In genomic region chr5:147175516-147176097, GRCh38 we compare ENCODE assay signal across 1 cellular context.
TF ChIP-seq lines count a peak whose summit lies in the region.

No MANE protein-coding gene starts in this region.

TF ChIP-seq in HepG2, 621 proteins besides CTCF, POLR2A, EP300 and RAD21 (continued from another document and continues in another):
- TF ChIP-seq GFI1 (CRISPR knock-in tag; IDR thresholded peaks at IDR 0.05; ENCODE audit: borderline replicate concordance) = peak; percentile 64; the same call in 1 of the 2 replicates
- no peak for TF ChIP-seq PAF1 (CRISPR knock-in tag; IDR thresholded peaks at IDR 0.05)
- TF ChIP-seq PHB2 (IDR thresholded peaks at IDR 0.05; ENCODE audit: partially characterized antibody) = no peak
- TF ChIP-seq ETV5 (CRISPR knock-in tag; IDR thresholded peaks at IDR 0.05; ENCODE audit: borderline replicate concordance) = 0 out of 2 replicates have a peak, but pooled peaks have one; percentile 8
- no peak for TF ChIP-seq CREB1 (IDR thresholded peaks at IDR 0.05)
- peak; percentile 35; the same call in 1 of the 2 replicates for TF ChIP-seq CREB1 (CRISPR knock-in tag; IDR thresholded peaks at IDR 0.05)
- peak; percentile 98 for TF ChIP-seq HNF4A (CRISPR knock-in tag; IDR thresholded peaks at IDR 0.05)
- TF ChIP-seq, protein P1, sequence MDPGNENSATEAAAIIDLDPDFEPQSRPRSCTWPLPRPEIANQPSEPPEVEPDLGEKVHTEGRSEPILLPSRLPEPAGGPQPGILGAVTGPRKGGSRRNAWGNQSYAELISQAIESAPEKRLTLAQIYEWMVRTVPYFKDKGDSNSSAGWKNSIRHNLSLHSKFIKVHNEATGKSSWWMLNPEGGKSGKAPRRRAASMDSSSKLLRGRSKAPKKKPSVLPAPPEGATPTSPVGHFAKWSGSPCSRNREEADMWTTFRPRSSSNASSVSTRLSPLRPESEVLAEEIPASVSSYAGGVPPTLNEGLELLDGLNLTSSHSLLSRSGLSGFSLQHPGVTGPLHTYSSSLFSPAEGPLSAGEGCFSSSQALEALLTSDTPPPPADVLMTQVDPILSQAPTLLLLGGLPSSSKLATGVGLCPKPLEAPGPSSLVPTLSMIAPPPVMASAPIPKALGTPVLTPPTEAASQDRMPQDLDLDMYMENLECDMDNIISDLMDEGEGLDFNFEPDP (CRISPR knock-in tag; conservative IDR thresholded peaks at IDR 0.05) = no peak
- peak; percentile 36; the same call in 1 of the 2 replicates for TF ChIP-seq KDM1A (CRISPR knock-in tag; IDR thresholded peaks at IDR 0.05)
- TF ChIP-seq EZH2 (conservative IDR thresholded peaks at IDR 0.05; ENCODE audit: low read depth, low read length) = no peak
- no peak for TF ChIP-seq JUND (CRISPR knock-in tag; IDR thresholded peaks at IDR 0.05)
- TF ChIP-seq, protein P2, sequence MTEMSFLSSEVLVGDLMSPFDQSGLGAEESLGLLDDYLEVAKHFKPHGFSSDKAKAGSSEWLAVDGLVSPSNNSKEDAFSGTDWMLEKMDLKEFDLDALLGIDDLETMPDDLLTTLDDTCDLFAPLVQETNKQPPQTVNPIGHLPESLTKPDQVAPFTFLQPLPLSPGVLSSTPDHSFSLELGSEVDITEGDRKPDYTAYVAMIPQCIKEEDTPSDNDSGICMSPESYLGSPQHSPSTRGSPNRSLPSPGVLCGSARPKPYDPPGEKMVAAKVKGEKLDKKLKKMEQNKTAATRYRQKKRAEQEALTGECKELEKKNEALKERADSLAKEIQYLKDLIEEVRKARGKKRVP (CRISPR knock-in tag; IDR thresholded peaks at IDR 0.05) = peak in 1 of 2 experiments; percentile 71; a peak in 2 of 4 replicates
- peak; percentile 74; the same call in 1 of the 2 replicates for TF ChIP-seq ZNF607 (CRISPR knock-in tag; IDR thresholded peaks at IDR 0.05; ENCODE audit: borderline replicate concordance)
- TF ChIP-seq, protein P3, sequence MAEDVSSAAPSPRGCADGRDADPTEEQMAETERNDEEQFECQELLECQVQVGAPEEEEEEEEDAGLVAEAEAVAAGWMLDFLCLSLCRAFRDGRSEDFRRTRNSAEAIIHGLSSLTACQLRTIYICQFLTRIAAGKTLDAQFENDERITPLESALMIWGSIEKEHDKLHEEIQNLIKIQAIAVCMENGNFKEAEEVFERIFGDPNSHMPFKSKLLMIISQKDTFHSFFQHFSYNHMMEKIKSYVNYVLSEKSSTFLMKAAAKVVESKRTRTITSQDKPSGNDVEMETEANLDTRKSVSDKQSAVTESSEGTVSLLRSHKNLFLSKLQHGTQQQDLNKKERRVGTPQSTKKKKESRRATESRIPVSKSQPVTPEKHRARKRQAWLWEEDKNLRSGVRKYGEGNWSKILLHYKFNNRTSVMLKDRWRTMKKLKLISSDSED (CRISPR knock-in tag; IDR thresholded peaks at IDR 0.05) = no peak
- no peak for TF ChIP-seq ADNP (CRISPR knock-in tag; IDR thresholded peaks at IDR 0.05)
- no peak for TF ChIP-seq SAFB2 (CRISPR knock-in tag; IDR thresholded peaks at IDR 0.05; ENCODE audit: borderline replicate concordance, low read depth)
- no peak for TF ChIP-seq ZNF333 (CRISPR knock-in tag; IDR thresholded peaks at IDR 0.05; ENCODE audit: borderline replicate concordance)
- peak; percentile 88 for TF ChIP-seq FOSL2 (CRISPR knock-in tag; IDR thresholded peaks at IDR 0.05)
- TF ChIP-seq CSRNP1 (CRISPR knock-in tag; IDR thresholded peaks at IDR 0.05) = 0 out of 2 replicates have a peak, but pooled peaks have one; percentile 56
- TF ChIP-seq SP5 (CRISPR knock-in tag; IDR thresholded peaks at IDR 0.05; ENCODE audit: borderline replicate concordance, low read depth) = peak; percentile 74
- no peak for TF ChIP-seq RXRA (CRISPR knock-in tag; IDR thresholded peaks at IDR 0.05)
- peak; percentile 82; the same call in 1 of the 2 replicates for TF ChIP-seq DNMT3B (CRISPR knock-in tag; conservative IDR thresholded peaks at IDR 0.05)
- TF ChIP-seq, protein P4, sequence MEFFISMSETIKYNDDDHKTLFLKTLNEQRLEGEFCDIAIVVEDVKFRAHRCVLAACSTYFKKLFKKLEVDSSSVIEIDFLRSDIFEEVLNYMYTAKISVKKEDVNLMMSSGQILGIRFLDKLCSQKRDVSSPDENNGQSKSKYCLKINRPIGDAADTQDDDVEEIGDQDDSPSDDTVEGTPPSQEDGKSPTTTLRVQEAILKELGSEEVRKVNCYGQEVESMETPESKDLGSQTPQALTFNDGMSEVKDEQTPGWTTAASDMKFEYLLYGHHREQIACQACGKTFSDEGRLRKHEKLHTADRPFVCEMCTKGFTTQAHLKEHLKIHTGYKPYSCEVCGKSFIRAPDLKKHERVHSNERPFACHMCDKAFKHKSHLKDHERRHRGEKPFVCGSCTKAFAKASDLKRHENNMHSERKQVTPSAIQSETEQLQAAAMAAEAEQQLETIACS (CRISPR knock-in tag; IDR thresholded peaks at IDR 0.05) = no peak
- no peak for TF ChIP-seq ZMYM3 (CRISPR knock-in tag; IDR thresholded peaks at IDR 0.05)
- TF ChIP-seq FOXO1 (CRISPR knock-in tag; IDR thresholded peaks at IDR 0.05) = peak; percentile 60; the same call in 1 of the 2 replicates
- peak; percentile 77 for TF ChIP-seq ASH2L (IDR thresholded peaks at IDR 0.05; ENCODE audit: insufficient read length, low read depth, low read length)
- TF ChIP-seq, protein P5, sequence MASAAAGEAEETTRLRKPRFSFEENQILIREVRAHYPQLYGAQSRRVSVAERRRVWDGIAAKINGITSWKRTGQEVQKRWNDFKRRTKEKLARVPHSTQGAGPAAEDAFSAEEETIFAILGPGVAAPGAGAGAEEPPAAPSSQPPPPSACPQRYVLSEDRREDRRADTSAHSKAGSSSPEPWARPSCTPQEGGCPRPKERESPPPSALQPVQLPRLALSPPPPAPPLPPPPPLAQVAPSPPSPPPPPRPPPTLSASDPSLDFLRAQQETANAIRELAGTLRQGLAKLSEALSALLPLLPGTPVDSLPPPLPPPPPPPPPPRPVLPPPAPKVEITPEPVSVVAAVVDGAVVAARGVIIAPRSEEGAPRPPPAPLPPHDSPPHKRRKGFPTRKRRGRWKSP (CRISPR knock-in tag; IDR thresholded peaks at IDR 0.05) = peak; percentile 68; the same call in 1 of the 2 replicates
- no peak for TF ChIP-seq ZNF550 (CRISPR knock-in tag; IDR thresholded peaks at IDR 0.05; ENCODE audit: borderline replicate concordance)
- TF ChIP-seq ZNF816 (CRISPR knock-in tag; IDR thresholded peaks at IDR 0.05; ENCODE audit: borderline replicate concordance) = peak; percentile 41; the same call in 1 of the 2 replicates
- 0 out of 2 replicates have a peak, but pooled peaks have one; percentile 52 for TF ChIP-seq YEATS2 (CRISPR knock-in tag; IDR thresholded peaks at IDR 0.05; ENCODE audit: borderline replicate concordance)
- TF ChIP-seq FOSL1 (CRISPR knock-in tag; IDR thresholded peaks at IDR 0.05; ENCODE audit: borderline replicate concordance) = peak; percentile 76
- TF ChIP-seq, protein P6, sequence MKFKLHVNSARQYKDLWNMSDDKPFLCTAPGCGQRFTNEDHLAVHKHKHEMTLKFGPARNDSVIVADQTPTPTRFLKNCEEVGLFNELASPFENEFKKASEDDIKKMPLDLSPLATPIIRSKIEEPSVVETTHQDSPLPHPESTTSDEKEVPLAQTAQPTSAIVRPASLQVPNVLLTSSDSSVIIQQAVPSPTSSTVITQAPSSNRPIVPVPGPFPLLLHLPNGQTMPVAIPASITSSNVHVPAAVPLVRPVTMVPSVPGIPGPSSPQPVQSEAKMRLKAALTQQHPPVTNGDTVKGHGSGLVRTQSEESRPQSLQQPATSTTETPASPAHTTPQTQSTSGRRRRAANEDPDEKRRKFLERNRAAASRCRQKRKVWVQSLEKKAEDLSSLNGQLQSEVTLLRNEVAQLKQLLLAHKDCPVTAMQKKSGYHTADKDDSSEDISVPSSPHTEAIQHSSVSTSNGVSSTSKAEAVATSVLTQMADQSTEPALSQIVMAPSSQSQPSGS (CRISPR knock-in tag; IDR thresholded peaks at IDR 0.05) = 0 out of 2 replicates have a peak, but pooled peaks have one; percentile 41
- TF ChIP-seq, protein P7, sequence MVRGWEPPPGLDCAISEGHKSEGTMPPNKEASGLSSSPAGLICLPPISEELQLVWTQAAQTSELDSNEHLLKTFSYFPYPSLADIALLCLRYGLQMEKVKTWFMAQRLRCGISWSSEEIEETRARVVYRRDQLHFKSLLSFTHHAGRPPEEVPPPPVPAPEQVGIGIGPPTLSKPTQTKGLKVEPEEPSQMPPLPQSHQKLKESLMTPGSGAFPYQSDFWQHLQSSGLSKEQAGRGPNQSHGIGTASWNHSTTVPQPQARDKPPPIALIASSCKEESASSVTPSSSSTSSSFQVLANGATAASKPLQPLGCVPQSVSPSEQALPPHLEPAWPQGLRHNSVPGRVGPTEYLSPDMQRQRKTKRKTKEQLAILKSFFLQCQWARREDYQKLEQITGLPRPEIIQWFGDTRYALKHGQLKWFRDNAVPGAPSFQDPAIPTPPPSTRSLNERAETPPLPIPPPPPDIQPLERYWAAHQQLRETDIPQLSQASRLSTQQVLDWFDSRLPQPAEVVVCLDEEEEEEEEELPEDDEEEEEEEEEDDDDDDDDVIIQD (CRISPR knock-in tag; IDR thresholded peaks at IDR 0.05; ENCODE audit: low read depth) = peak; percentile 69; the same call in 1 of the 2 replicates
- 0 out of 2 replicates have a peak, but pooled peaks have one; percentile 44 for TF ChIP-seq HOXA5 (CRISPR knock-in tag; IDR thresholded peaks at IDR 0.05)
- TF ChIP-seq MTF1 (CRISPR knock-in tag; IDR thresholded peaks at IDR 0.05) = no peak
- peak; percentile 35; the same call in 1 of the 2 replicates for TF ChIP-seq MXD4 (CRISPR knock-in tag; IDR thresholded peaks at IDR 0.05)
- TF ChIP-seq, protein P8, sequence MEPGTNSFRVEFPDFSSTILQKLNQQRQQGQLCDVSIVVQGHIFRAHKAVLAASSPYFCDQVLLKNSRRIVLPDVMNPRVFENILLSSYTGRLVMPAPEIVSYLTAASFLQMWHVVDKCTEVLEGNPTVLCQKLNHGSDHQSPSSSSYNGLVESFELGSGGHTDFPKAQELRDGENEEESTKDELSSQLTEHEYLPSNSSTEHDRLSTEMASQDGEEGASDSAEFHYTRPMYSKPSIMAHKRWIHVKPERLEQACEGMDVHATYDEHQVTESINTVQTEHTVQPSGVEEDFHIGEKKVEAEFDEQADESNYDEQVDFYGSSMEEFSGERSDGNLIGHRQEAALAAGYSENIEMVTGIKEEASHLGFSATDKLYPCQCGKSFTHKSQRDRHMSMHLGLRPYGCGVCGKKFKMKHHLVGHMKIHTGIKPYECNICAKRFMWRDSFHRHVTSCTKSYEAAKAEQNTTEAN (CRISPR knock-in tag; conservative IDR thresholded peaks at IDR 0.05) = 0 out of 2 replicates have a peak, but pooled peaks have one; percentile 32
- peak; percentile 67; the same call in 1 of the 2 replicates for TF ChIP-seq ZBTB33 (CRISPR knock-in tag; IDR thresholded peaks at IDR 0.05)
- TF ChIP-seq TBX2 (CRISPR knock-in tag; IDR thresholded peaks at IDR 0.05; ENCODE audit: borderline replicate concordance) = peak; percentile 35; the same call in 1 of the 2 replicates
- 0 out of 2 replicates have a peak, but pooled peaks have one; percentile 48 for TF ChIP-seq ZNF12 (CRISPR knock-in tag; IDR thresholded peaks at IDR 0.05)
- TF ChIP-seq, protein P9, sequence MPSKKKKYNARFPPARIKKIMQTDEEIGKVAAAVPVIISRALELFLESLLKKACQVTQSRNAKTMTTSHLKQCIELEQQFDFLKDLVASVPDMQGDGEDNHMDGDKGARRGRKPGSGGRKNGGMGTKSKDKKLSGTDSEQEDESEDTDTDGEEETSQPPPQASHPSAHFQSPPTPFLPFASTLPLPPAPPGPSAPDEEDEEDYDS (CRISPR knock-in tag; IDR thresholded peaks at IDR 0.05) = 0 out of 2 replicates have a peak, but pooled peaks have one; percentile 15
- no peak for TF ChIP-seq ZNF207 (IDR thresholded peaks at IDR 0.05; ENCODE audit: borderline replicate concordance)
- TF ChIP-seq TEAD3 (CRISPR knock-in tag; optimal IDR thresholded peaks at IDR 0.05; ENCODE audit: borderline replicate concordance) = peak; percentile 44
- TF ChIP-seq ARNT2 (CRISPR knock-in tag; IDR thresholded peaks at IDR 0.05; ENCODE audit: low read depth) = peak; percentile 55; the same call in 1 of the 2 replicates
- TF ChIP-seq ERF (CRISPR knock-in tag; IDR thresholded peaks at IDR 0.05) = 0 out of 2 replicates have a peak, but pooled peaks have one; percentile 66
- TF ChIP-seq NFYB (CRISPR knock-in tag; IDR thresholded peaks at IDR 0.05) = peak; percentile 71
- TF ChIP-seq, protein P10, sequence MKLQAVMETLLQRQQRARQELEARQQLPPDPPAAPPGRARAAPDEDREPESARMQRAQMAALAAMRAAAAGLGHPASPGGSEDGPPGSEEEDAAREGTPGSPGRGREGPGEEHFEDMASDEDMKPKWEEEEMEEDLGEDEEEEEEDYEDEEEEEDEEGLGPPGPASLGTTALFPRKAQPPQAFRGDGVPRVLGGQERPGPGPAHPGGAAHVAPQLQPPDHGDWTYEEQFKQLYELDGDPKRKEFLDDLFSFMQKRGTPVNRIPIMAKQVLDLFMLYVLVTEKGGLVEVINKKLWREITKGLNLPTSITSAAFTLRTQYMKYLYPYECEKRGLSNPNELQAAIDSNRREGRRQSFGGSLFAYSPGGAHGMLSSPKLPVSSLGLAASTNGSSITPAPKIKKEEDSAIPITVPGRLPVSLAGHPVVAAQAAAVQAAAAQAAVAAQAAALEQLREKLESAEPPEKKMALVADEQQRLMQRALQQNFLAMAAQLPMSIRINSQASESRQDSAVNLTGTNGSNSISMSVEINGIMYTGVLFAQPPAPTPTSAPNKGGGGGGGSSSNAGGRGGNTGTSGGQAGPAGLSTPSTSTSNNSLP (IDR thresholded peaks at IDR 0.05; ENCODE audit: low read depth, low read length) = peak; percentile 78
- 0 out of 2 replicates have a peak, but pooled peaks have one; percentile 19 for TF ChIP-seq ZNF292 (CRISPR knock-in tag; IDR thresholded peaks at IDR 0.05; ENCODE audit: borderline replicate concordance, low read depth)
- TF ChIP-seq ARNTL (CRISPR knock-in tag; IDR thresholded peaks at IDR 0.05) = no peak
- TF ChIP-seq TARDBP (CRISPR knock-in tag; IDR thresholded peaks at IDR 0.05) = peak; percentile 37; the same call in 1 of the 2 replicates
